Comparison of ENCODE assay signal across 8 cellular contexts in the genomic region with DNA sequence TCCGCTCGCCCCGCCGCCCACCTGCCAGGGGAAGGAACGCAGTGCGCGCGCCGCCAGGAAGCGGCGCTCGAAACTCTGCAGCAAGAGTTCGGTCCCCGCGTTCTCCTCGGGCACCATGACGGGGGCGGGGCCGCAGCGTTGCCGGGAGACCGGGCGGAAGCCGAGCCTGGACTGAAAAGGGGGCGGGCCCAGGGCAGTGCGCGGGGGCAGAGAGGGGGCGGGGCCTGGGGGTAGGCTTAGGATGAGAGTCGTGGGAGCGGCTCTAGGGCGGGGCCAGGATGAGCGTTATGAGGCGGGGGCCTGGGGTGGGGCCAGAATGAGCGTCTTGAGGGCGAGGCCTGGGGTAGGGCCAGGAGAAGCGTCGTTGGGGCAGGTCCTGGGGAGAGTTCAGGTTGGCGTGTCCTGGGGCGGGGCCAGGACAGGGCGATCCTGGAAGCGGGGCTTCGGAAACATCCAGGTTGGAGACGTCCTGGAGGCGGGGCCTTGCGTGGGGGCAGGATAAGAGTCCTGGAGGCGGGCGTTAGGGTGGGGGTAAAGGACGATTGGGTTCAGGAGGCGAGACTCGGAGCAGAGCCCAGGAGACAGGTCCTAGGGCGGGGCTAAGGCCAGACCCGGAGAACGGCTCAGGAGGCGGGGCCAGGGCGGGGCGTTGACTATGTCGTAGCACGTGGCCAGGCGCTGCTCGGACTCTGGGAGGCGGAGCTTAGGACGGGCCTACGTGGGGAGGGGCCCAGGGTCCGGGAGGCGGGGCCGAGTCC. TPM values are rescaled to one million over a fixed set of nuclear protein-coding genes. Genes with fewer than 3 reads are reported as not detected.
A peak's percentile ranks its signal among the peaks of the same experiment; 100 is the strongest.
DNase-seq lines count a peak whose midpoint lies in the region; ATAC-seq and TF ChIP-seq lines count a peak whose summit lies in the region.
"Not testable (repeated sequence)": the region's sequence is repeated elsewhere in the genome, so short reads cannot be mapped to it uniquely, and the experiment has no call there.

No MANE protein-coding gene starts in this region.

- peak; percentile 100 for ATAC-seq in stimulated activated naive CD8-positive, alpha-beta T cell treated with anti-CD3 and anti-CD28 coated beads, Interleukin-15, Interleukin-2, amounts not matched to agents 100 U/mL and 50 U/mL, for 24 hours

- not testable (repeated sequence) for H3K9me3 Mint-ChIP-seq in nephron progenitor cell

- H3K27me3 Mint-ChIP-seq in nephron progenitor cell (ENCODE audit: low read depth, poor library complexity): not testable (repeated sequence)

- peak overlapping the region; percentile 98 for H3K27ac Mint-ChIP-seq in nephron progenitor cell

- H3K27me3 ChIP-seq in HAP-1 (ENCODE audit: low read depth); MG63: not testable (repeated sequence)

- H3K36me3 ChIP-seq in HAP-1 (replicated peaks); MG63: not testable (repeated sequence)

- H3K4me3 ChIP-seq in HAP-1 (peak overlapping the region; percentile 48), MG63 (peak overlapping the region; percentile 56)

- not testable (repeated sequence) for H3K4me1 ChIP-seq in HAP-1

- H3K9me3 ChIP-seq in HAP-1, MG63: not testable (repeated sequence)

- peak; percentile 96 for DNase-seq in Daoy (ENCODE audit: low read depth)
- peak; percentile 86 to 99 for DNase-seq in HAP-1 (ENCODE audit: low spot score in 2 of 2)
- DNase-seq in MG63: peak; percentile 93
- peak; percentile 95 for DNase-seq in SHP77 (lab: John Stamatoyannopoulos, UW)
- DNase-seq in activated effector memory CD4-positive, alpha-beta T cell treated with anti-CD3 and anti-CD28 coated beads, Interleukin-2, amount 50 U/mL, for 16 hours: peak; percentile 99
- peak; percentile 93 for DNase-seq in fibroblast of the conjunctiva (ENCODE audit: low read depth)
- DNase-seq in nephron progenitor cell: peak; percentile 99
- peak; percentile 98 for DNase-seq in stimulated activated naive CD8-positive, alpha-beta T cell treated with anti-CD3 and anti-CD28 coated beads, Interleukin-15, Interleukin-2, amounts not matched to agents 100 U/mL and 50 U/mL, for 24 hours

- TF ChIP-seq CTCF in nephron progenitor cell (IDR thresholded peaks at IDR 0.05): not testable (repeated sequence)

- peaks cover 28% of the 10 kb centered on the region for H3K4me1 Mint-ChIP-seq in nephron progenitor cell

- H3K4me3 Mint-ChIP-seq in nephron progenitor cell: peak overlapping the region; percentile 94

- H3K36me3 Mint-ChIP-seq in nephron progenitor cell (ENCODE audit: low read depth): not testable (repeated sequence)

- in situ Hi-C loops in HAP-1 (cut with MboI; ENCODE audit: low sequenced_read_pairs): loop anchor here (25.0 kb wide), 2 partner anchors 360 to 485 kb away; a partner anchor contains a TSS

RNA-seq across cellular contexts. Expression of a gene that starts 43.6 kb away (rescaled TPM):
- 19.5 and 26.6 TPM in 2 replicates for total RNA-seq in Daoy (2014; rRNA removed; shearing (Covaris generic))
- 8.3 and 10.2 TPM in 2 replicates for total RNA-seq in MG63 (2014; rRNA removed; shearing (Covaris generic); ENCODE audit: low replicate concordance)

Comparison
In these comparisons a context has a peak if more than half of its experiments do, and no peak if none do; other contexts are left out.
1. Peak in every context shown above with its lines: DNase-seq, ATAC-seq and H3K4me3 ChIP-seq.